Comparison of ENCODE assay signal across 25 cellular contexts in genomic region chr11:123469089-123469488, GRCh38. TPM values are rescaled to one million over a fixed set of nuclear protein-coding genes. Genes with fewer than 3 reads are reported as not detected.
DNase-seq lines count a peak whose midpoint lies in the region; ATAC-seq, FAIRE-seq and TF ChIP-seq lines count a peak whose summit lies in the region.
"Had no signal": no experiment of that assay in that cellular context is flagged by ENCODE, and none has a peak within 500 bp of the region (broad histone marks: within the 10 kb centered on the region; RNA-seq: fewer than 3 reads in every experiment).

No MANE protein-coding gene starts in this region.

- intact Hi-C loops in heart left ventricle (cut with DNase I), result no loop called here

- FAIRE-seq in A549 (lab: Jason Lieb, UNC), result no peak
- FAIRE-seq: frontal cortex, GM12892, K562, pancreas had no signal

- in situ Hi-C loops in G401 (cut with HindIII; ENCODE audit: low sequenced_read_pairs), result no loop called here

- peaks cover 31% of the 10 kb centered on the region for H3K4me1 Mint-ChIP-seq in T-helper 17 cell

- H3K27ac ChIP-seq in A549 (peak overlapping the region; percentile 28 to 68; a peak in 4 of 6 replicates), heart left ventricle (peak overlapping the region in 11 of 12 donors; percentile 9 to 72 (median 51)), hepatocyte (no peak overlapping the region)
- H3K27ac ChIP-seq: pancreas, tibial artery had no signal

- CTCF ChIA-PET in A549 (lab: Yijun Ruan, JAX), result interaction anchor here (0.7 to 1.6 kb wide), 2 partner anchors 10 to 61 kb away, joined by 3 to 11 read pairs; no protein-coding TSS in a partner anchor

- H3K79me2 ChIP-seq in hepatocyte, result no peaks in the 10 kb centered on the region

- H3K36me3 ChIP-seq in heart left ventricle, result no peaks in the 10 kb centered on the region
- H3K36me3 ChIP-seq in hepatocyte (replicated peaks; ENCODE audit: insufficient read depth, low read depth), result no peaks in the 10 kb centered on the region
- H3K36me3 ChIP-seq: pancreas, tibial artery had no signal

- H3K9me3 ChIP-seq in A549, result no peaks in the 10 kb centered on the region
- no peaks in the 10 kb centered on the region for H3K9me3 ChIP-seq in T-helper 17 cell (ENCODE audit: control insufficient read depth, low read length, poor library complexity, severe bottlenecking)
- H3K9me3 ChIP-seq in heart left ventricle, result no peaks in the 10 kb centered on the region
- H3K9me3 ChIP-seq in hepatocyte (ENCODE audit: low read depth), result no peaks in the 10 kb centered on the region
- H3K9me3 ChIP-seq: pancreas, tibial artery had no signal

- H3K27me3 ChIP-seq in heart left ventricle, result no peaks in the 10 kb centered on the region
- no peaks in the 10 kb centered on the region for H3K27me3 ChIP-seq in hepatocyte
- H3K27me3 ChIP-seq: pancreas, tibial artery had no signal

- H3K4me3 ChIP-seq in A549 (no peak overlapping the region), heart left ventricle (peak overlapping the region in 1 of 12 donors; percentile 18), hepatocyte (no peak overlapping the region)
- H3K4me3 ChIP-seq: K562, pancreas, tibial artery had no signal

- no peak overlapping the region for H2AFZ ChIP-seq in hepatocyte

- H3K4me3 Mint-ChIP-seq in T-helper 17 cell, result peak overlapping the region; percentile 5
- H3K4me3 Mint-ChIP-seq: CD4-positive, alpha-beta memory T cell; mesothelial cell of epicardium; nephron; stimulated activated effector memory CD8-positive, alpha-beta T cell treated with anti-CD3 and anti-CD28 coated beads, Interleukin-12 subunit alpha, Interleukin-12 subunit beta, amount 100 ng/mL, for 72 hours had no signal

- peak in 1 of 2 experiments; percentile 3; a peak in 1 of 6 replicates for ATAC-seq in A549
- no peak for ATAC-seq in T-helper 17 cell
- peak; percentile 30 to 88 (median 80) for ATAC-seq in heart left ventricle
- ATAC-seq: K562; pancreas; stimulated activated effector memory CD8-positive, alpha-beta T cell treated with anti-CD3 and anti-CD28 coated beads, Interleukin-12 subunit alpha, Interleukin-12 subunit beta, amount 100 ng/mL, for 72 hours had no signal

- TF ChIP-seq CTCF in A549 (IDR thresholded peaks at IDR 0.05), result no peak
- no peak for TF ChIP-seq CTCF in heart left ventricle (IDR thresholded peaks at IDR 0.05)
- TF ChIP-seq CTCF in hepatocyte (IDR thresholded peaks at IDR 0.05; ENCODE audit: poor library complexity), result no peak

- H3K36me3 Mint-ChIP-seq in T-helper 17 cell (ENCODE audit: low read depth), result peaks cover 5% of the 10 kb centered on the region
- H3K36me3 Mint-ChIP-seq: CD4-positive, alpha-beta memory T cell; mesothelial cell of epicardium; stimulated activated effector memory CD8-positive, alpha-beta T cell treated with anti-CD3 and anti-CD28 coated beads, Interleukin-12 subunit alpha, Interleukin-12 subunit beta, amount 100 ng/mL, for 72 hours had no signal

- no peaks in the 10 kb centered on the region for H4K20me1 ChIP-seq in hepatocyte (ENCODE audit: insufficient read depth, poor library complexity, severe bottlenecking)

- no peak for DNase-seq in A549 (ENCODE audit: low read depth in 1 of 2, low spot score in 1 of 2)
- peak; percentile 33 for DNase-seq in G401 (ENCODE audit: low spot score)
- no peak for DNase-seq in T-helper 17 cell
- peak in 3 of 5 donors; percentile 32 to 62 (median 46) for DNase-seq in heart left ventricle
- DNase-seq in hepatocyte (ENCODE audit: low spot score), result no peak
- no peak for DNase-seq in HUDEP-2 (lab: John Stamatoyannopoulos, UW; ENCODE audit: unreplicated experiment in 76 of 76)
- no peak for DNase-seq in DMS114 treated with DMSO at 0.1 percent for 48 hours (lab: John Stamatoyannopoulos, UW; ENCODE audit: unreplicated experiment)
- no peak for DNase-seq in NCI-H2107 (lab: John Stamatoyannopoulos, UW)
- DNase-seq: activated gamma-delta T cell treated with Interleukin-2 at 50 U/mL for 16 hours; amniotic stem cell; caudate nucleus; CD4-positive, alpha-beta memory T cell; GOT3; NCI-H2029 treated with DMSO at 0.1 percent for 48 hours; NCI-H524 treated with DMSO at 0.1 percent for 48 hours; OCI-M1; pancreas; SIG-M5; tibial artery had no signal

- no peaks in the 10 kb centered on the region for H3K27me3 Mint-ChIP-seq in T-helper 17 cell
- H3K27me3 Mint-ChIP-seq: CD4-positive, alpha-beta memory T cell had no signal

- no peaks in the 10 kb centered on the region for H3K9me2 ChIP-seq in hepatocyte (replicated peaks; ENCODE audit: insufficient read depth)

- TF ChIP-seq RAD21 in A549 (conservative IDR thresholded peaks at IDR 0.05 in 1 of 2, IDR thresholded peaks at IDR 0.05 in 1 of 2), result no peak

- no peak for TF ChIP-seq EP300 in A549 (IDR thresholded peaks at IDR 0.05)

- TF ChIP-seq POLR2A in A549 (IDR thresholded peaks at IDR 0.05; ENCODE audit: low read length) (no peak), heart left ventricle (IDR thresholded peaks at IDR 0.05) (no peak)

- POLR2A ChIA-PET in A549 (lab: Yijun Ruan, JAX), result no interaction called here

- H3K4me2 ChIP-seq in A549 (peak overlapping the region; percentile 13; the same call in 1 of the 3 replicates), hepatocyte (no peak overlapping the region)

- H3K27ac Mint-ChIP-seq in T-helper 17 cell, result no peak overlapping the region
- H3K27ac Mint-ChIP-seq: mesothelial cell of epicardium; nephron; stimulated activated effector memory CD8-positive, alpha-beta T cell treated with anti-CD3 and anti-CD28 coated beads, Interleukin-12 subunit alpha, Interleukin-12 subunit beta, amount 100 ng/mL, for 72 hours had no signal

- 86% methylated on average over 7 of the region's 7 CpGs for WGBS in A549 (ENCODE audit: missing lambda C conversion rate)
- WGBS in heart left ventricle, 4 donors, result 29 to 33% (median 29%) methylated on average over 7 of the region's 7 CpGs
- 50% methylated on average over 7 of the region's 7 CpGs for WGBS in hepatocyte (ENCODE audit: low lambda C conversion rate, missing lambda C conversion rate)

- H3K4me1 ChIP-seq in A549, result peaks cover 73% of the 10 kb centered on the region
- H3K4me1 ChIP-seq in heart left ventricle, result peaks cover 0 to 15% (median 4%) of the 10 kb centered on the region in 12 donors
- H3K4me1 ChIP-seq in hepatocyte (ENCODE audit: insufficient read depth), result peaks cover 2% of the 10 kb centered on the region
- H3K4me1 ChIP-seq: pancreas, tibial artery had no signal

TF ChIP-seq in A549, 52 proteins besides CTCF, POLR2A, EP300 and RAD21:
- TF ChIP-seq HOXB5 (CRISPR knock-in tag; IDR thresholded peaks at IDR 0.05) (no peak), NFE2L2 (conservative IDR thresholded peaks at IDR 0.05; ENCODE audit: low read length) (no peak), NPAS2 (CRISPR knock-in tag; IDR thresholded peaks at IDR 0.05; ENCODE audit: borderline replicate concordance) (no peak), CHD4 (IDR thresholded peaks at IDR 0.05; ENCODE audit: borderline replicate concordance) (no peak), MAFK (IDR thresholded peaks at IDR 0.05; ENCODE audit: partially characterized antibody) (no peak)

RNA-seq across cellular contexts. Expression of gene GRAMD1B, which starts 39.0 kb away (rescaled TPM):
- polyA plus RNA-seq in A549 (2011; rRNA removed) (108 and 113 TPM in 2 replicates), A549 (2017; fragmentation: RNase III; extraction: RNeasy Plus Mini Kit Qiagen cat#74134 plus additional on column Dnase treatment) (38.4 to 55.5 TPM (median 48.9 TPM) in 3 replicates), heart left ventricle (10 to 100 TPM in 1 of 2 donors, 1 to 10 TPM in 1; 8.6 to 38.1 TPM), hepatocyte (8.2 and 9.0 TPM in 2 replicates)
- polyA plus RNA-seq in A549 (2012; cell fraction: cytosol; rRNA removed), result 39.1 and 47.4 TPM in 2 replicates
- polyA plus RNA-seq in A549 (2012; cell fraction: nucleus; rRNA removed), result 93.2 and 96.9 TPM in 2 replicates
- 139 and 141 TPM in 2 replicates for polyA minus RNA-seq in A549 (2011; rRNA and poly(A)+ RNA removed)
- total RNA-seq in G401 (2014; rRNA removed; shearing (Covaris generic)), result 31.0 and 33.3 TPM in 2 replicates
- total RNA-seq in T-helper 17 cell (10 to 100 TPM; 25.1 to 33.1 TPM), heart left ventricle (10 to 100 TPM; 12.7 to 42.5 (median 23.0) TPM), hepatocyte (18.3 and 20.4 TPM in 2 replicates)
- polyA plus RNA-seq: K562 had no signal

Comparison
In these comparisons a context has a peak if more than half of its experiments do, and no peak if none do; other contexts are left out.
1. DNase-seq: peak in G401 (single experiment) and heart left ventricle (3 of 5); none in A549 (0 of 2), T-helper 17 cell (0 of 3), hepatocyte (single experiment), HUDEP-2 (0 of 76), DMS114 treated with DMSO at 0.1 percent for 48 hours (single experiment) and NCI-H2107 (single experiment).